Comparison of ENCODE assay signal across 17 cellular contexts in genomic region chr1:39153684-39154083, GRCh38. TPM values are rescaled to one million over a fixed set of nuclear protein-coding genes. Genes with fewer than 3 reads are reported as not detected.
DNase-seq lines count a peak whose midpoint lies in the region; ATAC-seq and TF ChIP-seq lines count a peak whose summit lies in the region.
"Had no signal": no experiment of that assay in that cellular context is flagged by ENCODE, and none has a peak within 500 bp of the region (broad histone marks: within the 10 kb centered on the region; RNA-seq: fewer than 3 reads in every experiment).

No MANE protein-coding gene starts in this region.

- TF ChIP-seq POLR2A in right lobe of liver (IDR thresholded peaks at IDR 0.05): no peak
- TF ChIP-seq POLR2A in thyroid gland (IDR thresholded peaks at IDR 0.05): peak in 1 of 2 donors; percentile 6

- dilution Hi-C loops in mammary epithelial cell (cut with HindIII; ENCODE audit: low sequenced_read_pairs): no loop called here

- no peak overlapping the region for H3K4me3 ChIP-seq in mammary epithelial cell (replicated peaks in 1 of 3; ENCODE audit: insufficient read depth in 1 of 3, low read depth in 2 of 3, low read length in 3 of 3)
- no peak overlapping the region for H3K4me3 ChIP-seq in right lobe of liver
- H3K4me3 ChIP-seq in thyroid gland (replicated peaks in 1 of 3): no peak overlapping the region
- H3K4me3 ChIP-seq: Peyer's patch had no signal

- in situ Hi-C loops in mammary epithelial cell (cut with MboI; ENCODE audit: low sequenced_read_pairs in 2 of 2) (no loop called here), GM13976 (cut with MboI; ENCODE audit: low sequenced_read_pairs, unreplicated experiment) (no loop called here)

- WGBS in mammary epithelial cell (ENCODE audit: low coverage, missing lambda C conversion rate): 26% methylated on average over 2 of the region's 2 CpGs
- WGBS in right lobe of liver (ENCODE audit: insufficient coverage, low coverage, low lambda C conversion rate, missing lambda C conversion rate): 70% methylated on average over 2 of the region's 2 CpGs
- WGBS in thyroid gland, 2 donors: 35 to 36% methylated on average over 2 of the region's 2 CpGs

- no peak overlapping the region for H2AFZ ChIP-seq in mammary epithelial cell (ENCODE audit: low read depth, low read length)

- H3K9me3 ChIP-seq in mammary epithelial cell (replicated peaks; ENCODE audit: insufficient read depth, low read length): no peaks in the 10 kb centered on the region
- H3K9me3 ChIP-seq in right lobe of liver: no peaks in the 10 kb centered on the region
- no peaks in the 10 kb centered on the region for H3K9me3 ChIP-seq in thyroid gland
- H3K9me3 ChIP-seq: Caco-2, Peyer's patch had no signal

- CTCF ChIA-PET in mammary epithelial cell (lab: Charles Lee; ENCODE audit: low non-redundant PET): no interaction called here

- ATAC-seq in right lobe of liver: no peak
- ATAC-seq: natural killer cell had no signal

- TF ChIP-seq CTCF in mammary epithelial cell (conservative IDR thresholded peaks at IDR 0.05 in 1 of 2, IDR thresholded peaks at IDR 0.05 in 1 of 2; ENCODE audit: extremely low read depth in 1 of 2, insufficient read depth in 1 of 2, low read depth in 1 of 2, low read length in 2 of 2): no peak
- TF ChIP-seq CTCF in right lobe of liver (IDR thresholded peaks at IDR 0.05): no peak
- TF ChIP-seq CTCF in thyroid gland (IDR thresholded peaks at IDR 0.05): no peak
- no peak for TF ChIP-seq CTCF in GM13976 (IDR thresholded peaks at IDR 0.05; ENCODE audit: borderline replicate concordance, control extremely low read depth, extremely low read depth, insufficient read depth, missing control alignments)

- peak; percentile 24 for DNase-seq in NCI-H2171 treated with DMSO at 0.1 percent for 48 hours (lab: John Stamatoyannopoulos, UW)
- no peak for DNase-seq in NCI-H2171 (lab: John Stamatoyannopoulos, UW)
- DNase-seq in mammary epithelial cell: no peak
- DNase-seq in right lobe of liver: no peak
- no peak for DNase-seq in thyroid gland
- DNase-seq in GM13976 (ENCODE audit: low spot score): no peak
- DNase-seq in LoVo (ENCODE audit: low spot score): no peak
- DNase-seq in C1 segment of cervical spinal cord (lab: John Stamatoyannopoulos, UW): no peak
- DNase-seq: 8988T, Caco-2, GDM1, kidney glomerular epithelial cell, natural killer cell, NCI-H526, Peyer's patch, retina, T-helper 2 cell had no signal

- H3K27me3 ChIP-seq in mammary epithelial cell (ENCODE audit: insufficient read depth, low read length) (no peaks in the 10 kb centered on the region), right lobe of liver (no peaks in the 10 kb centered on the region), thyroid gland (no peaks in the 10 kb centered on the region)
- H3K27me3 ChIP-seq: Peyer's patch had no signal

- peaks cover 95% of the 10 kb centered on the region for H3K79me2 ChIP-seq in mammary epithelial cell (ENCODE audit: insufficient read depth, low read length)

- H3K36me3 ChIP-seq in mammary epithelial cell (ENCODE audit: insufficient read depth, low read length): no peaks in the 10 kb centered on the region
- H3K36me3 ChIP-seq in right lobe of liver: no peaks in the 10 kb centered on the region
- no peaks in the 10 kb centered on the region for H3K36me3 ChIP-seq in thyroid gland
- H3K36me3 ChIP-seq: Peyer's patch had no signal

- H4K20me1 ChIP-seq in mammary epithelial cell (ENCODE audit: insufficient read depth, low read length): no peaks in the 10 kb centered on the region

- BruUV-seq in mammary epithelial cell (replicated peaks; lab: Mats Ljungman, UMichigan): no TSS peak

- H3K27ac ChIP-seq in mammary epithelial cell (ENCODE audit: insufficient read depth, low read depth, low read length): peak overlapping the region; percentile 62
- peak overlapping the region; percentile 0 to 46 (median 28) for H3K27ac ChIP-seq in right lobe of liver
- H3K27ac ChIP-seq in thyroid gland: peak overlapping the region; percentile 71 to 83 (median 79)

- no peak overlapping the region for H3K4me2 ChIP-seq in mammary epithelial cell (ENCODE audit: insufficient read depth, low read depth, low read length)

- H3K9ac ChIP-seq in mammary epithelial cell (ENCODE audit: insufficient read depth, low read length): no peak overlapping the region

- peaks cover 57% of the 10 kb centered on the region for H3K4me1 ChIP-seq in mammary epithelial cell (ENCODE audit: insufficient read depth, low read length)
- H3K4me1 ChIP-seq in right lobe of liver: peaks cover 0 to 65% (median 26%) of the 10 kb centered on the region in 4 donors
- peaks cover 93 to 94% of the 10 kb centered on the region in 2 donors for H3K4me1 ChIP-seq in thyroid gland

- intact Hi-C loops in mammary epithelial cell (cut with micrococcal nuclease) (loop anchor here (1.0 kb wide), 1 partner anchor 8 kb away; no protein-coding TSS in a partner anchor), right lobe of liver (cut with DNase I) (no loop called here), thyroid gland (cut with DNase I) (no loop called here)

RNA-seq across cellular contexts. Expression of gene MACF1, which starts 50.8 kb away (rescaled TPM):
- total RNA-seq in mammary epithelial cell: 100 to 1,000 TPM; 304 to 440 TPM
- 46.4 TPM for polyA plus RNA-seq in mammary epithelial cell
- polyA minus RNA-seq in mammary epithelial cell: 258 TPM
- 100 to 1,000 TPM in 3 of 6 experiments, 10 to 100 TPM in 3; 78.4 to 141 (median 100) TPM for total RNA-seq in right lobe of liver
- 100 to 1,000 TPM; 308 to 834 (median 427) TPM for total RNA-seq in thyroid gland

Comparison
In these comparisons a context has a peak if more than half of its experiments do, and no peak if none do; other contexts are left out.
1. H3K27ac ChIP-seq: peak in every context shown above with its lines; median percentile 79 in thyroid gland; 62 in mammary epithelial cell; 28 in right lobe of liver.